In genomic region chr18:44709297-44710117, GRCh38 we compare ENCODE assay signal across 8 cellular contexts. TPM values are rescaled to one million over a fixed set of nuclear protein-coding genes. Genes with fewer than 3 reads are reported as not detected.
A peak's percentile ranks its signal among the peaks of the same experiment; 100 is the strongest.
DNase-seq lines count a peak whose midpoint lies in the region; ATAC-seq and TF ChIP-seq lines count a peak whose summit lies in the region.

No MANE protein-coding gene starts in this region.

- intact Hi-C loops in CD4-positive, alpha-beta T cell (cut with DNase I, micrococcal nuclease): no loop called here
- intact Hi-C loops in dorsolateral prefrontal cortex (cut with DNase I) (no loop called here), CD14-positive monocyte (cut with micrococcal nuclease) (no loop called here)

- no peak for TF ChIP-seq CTCF in CD4-positive, alpha-beta T cell (IDR thresholded peaks at IDR 0.05)
- TF ChIP-seq CTCF in dorsolateral prefrontal cortex (IDR thresholded peaks at IDR 0.05 in 54 of 56, conservative IDR thresholded peaks at IDR 0.05 in 2 of 56; ENCODE audit: low read depth in 1 of 56, partially characterized antibody in 56 of 56) (no peak), CD14-positive monocyte (IDR thresholded peaks at IDR 0.05) (no peak)

- H3K9ac ChIP-seq in rectal smooth muscle tissue (ENCODE audit: low read length): no peak overlapping the region

- ATAC-seq in GM19023 (IDR thresholded peaks at IDR 0.05; ENCODE audit: unreplicated experiment) (peak; percentile 91), HG02798 (IDR thresholded peaks at IDR 0.05; ENCODE audit: poor library complexity, unreplicated experiment) (peak; percentile 93)
- peak; percentile 53 for ATAC-seq in activated CD8-positive, alpha-beta T cell treated with anti-CD3 and anti-CD28 coated beads, Interleukin-2, amount 10 ng/mL, durations not matched to agents 7 days and 5 days
- ATAC-seq in CD4-positive, alpha-beta T cell (ENCODE audit: poor library complexity): no peak

- CTCF ChIA-PET in activated CD8-positive, alpha-beta T cell treated with anti-CD3 and anti-CD28 coated beads, Interleukin-2, amount 10 ng/mL, durations not matched to agents 7 days and 5 days (lab: Charles Lee): interaction anchor here (1.4 kb wide), 1 partner anchor 12 kb away, joined by 4 read pairs; no protein-coding TSS in a partner anchor
- CTCF ChIA-PET in CD4-positive, alpha-beta T cell (lab: Charles Lee): no interaction called here

- no peaks in the 10 kb centered on the region for H3K9me3 Mint-ChIP-seq in activated CD8-positive, alpha-beta T cell treated with anti-CD3 and anti-CD28 coated beads, Interleukin-2, amount 10 ng/mL, durations not matched to agents 7 days and 5 days (ENCODE audit: insufficient read depth)
- H3K9me3 Mint-ChIP-seq in CD4-positive, alpha-beta T cell: no peaks in the 10 kb centered on the region
- peaks cover 0 to 8% (median 0%) of the 10 kb centered on the region in 7 donors for H3K9me3 Mint-ChIP-seq in CD14-positive monocyte

- DNase-seq in activated CD8-positive, alpha-beta T cell treated with anti-CD3 and anti-CD28 coated beads, Interleukin-2, amount 10 ng/mL, durations not matched to agents 7 days and 5 days: no peak
- DNase-seq in SJCRH30: no peak
- DNase-seq in CD4-positive, alpha-beta T cell: no peak
- no peak for DNase-seq in dorsolateral prefrontal cortex
- no peak for DNase-seq in CD14-positive monocyte (ENCODE audit: low spot score)

- H3K27me3 Mint-ChIP-seq in activated CD8-positive, alpha-beta T cell treated with anti-CD3 and anti-CD28 coated beads, Interleukin-2, amount 10 ng/mL, durations not matched to agents 7 days and 5 days (ENCODE audit: low read depth): peaks cover 11% of the 10 kb centered on the region
- H3K27me3 Mint-ChIP-seq in CD4-positive, alpha-beta T cell: no peaks in the 10 kb centered on the region
- H3K27me3 Mint-ChIP-seq in CD14-positive monocyte (ENCODE audit: low read depth in 3 of 3): peaks cover 56 to 80% (median 61%) of the 10 kb centered on the region in 3 donors

- H3K9me3 ChIP-seq in SJCRH30 (replicated peaks): no peaks in the 10 kb centered on the region
- no peaks in the 10 kb centered on the region for H3K9me3 ChIP-seq in CD4-positive, alpha-beta T cell (ENCODE audit: control insufficient read depth, low read length)

- H3K4me3 ChIP-seq in rectal smooth muscle tissue (ENCODE audit: low read length) (no peak overlapping the region), SJCRH30 (no peak overlapping the region), dorsolateral prefrontal cortex (no peak overlapping the region)

- H3K4me3 Mint-ChIP-seq in activated CD8-positive, alpha-beta T cell treated with anti-CD3 and anti-CD28 coated beads, Interleukin-2, amount 10 ng/mL, durations not matched to agents 7 days and 5 days: no peak overlapping the region
- no peak overlapping the region for H3K4me3 Mint-ChIP-seq in CD4-positive, alpha-beta T cell
- peak overlapping the region in 1 of 2 donors; percentile 70 for H3K4me3 Mint-ChIP-seq in CD14-positive monocyte

- H3K36me3 ChIP-seq in rectal smooth muscle tissue (ENCODE audit: control insufficient read depth, insufficient read depth, low read length): no peaks in the 10 kb centered on the region
- H3K36me3 ChIP-seq in SJCRH30: peaks cover 2% of the 10 kb centered on the region; the same call in 1 of the 2 replicates

- no peaks in the 10 kb centered on the region for H3K27me3 ChIP-seq in rectal smooth muscle tissue (ENCODE audit: control insufficient read depth, insufficient read depth, low read length)
- no peaks in the 10 kb centered on the region for H3K27me3 ChIP-seq in SJCRH30
- H3K27me3 ChIP-seq in CD4-positive, alpha-beta T cell (ENCODE audit: control insufficient read depth, insufficient read depth, low read length): no peaks in the 10 kb centered on the region
- no peaks in the 10 kb centered on the region for H3K27me3 ChIP-seq in dorsolateral prefrontal cortex

- H3K36me3 Mint-ChIP-seq in activated CD8-positive, alpha-beta T cell treated with anti-CD3 and anti-CD28 coated beads, Interleukin-2, amount 10 ng/mL, durations not matched to agents 7 days and 5 days (ENCODE audit: low read depth): peaks cover 6% of the 10 kb centered on the region
- no peaks in the 10 kb centered on the region for H3K36me3 Mint-ChIP-seq in CD4-positive, alpha-beta T cell (ENCODE audit: low read depth)
- H3K36me3 Mint-ChIP-seq in CD14-positive monocyte: peaks cover 0 to 4% of the 10 kb centered on the region in 2 donors

- H3K27ac ChIP-seq in rectal smooth muscle tissue (ENCODE audit: low read depth, low read length) (peak overlapping the region; percentile 71), SJCRH30 (no peak overlapping the region), dorsolateral prefrontal cortex (peak overlapping the region in 17 of 59 donors; percentile 3 to 76 (median 38))
- no peak overlapping the region for H3K27ac ChIP-seq in CD4-positive, alpha-beta T cell (ENCODE audit: low read depth, low read length)

- H3K4me1 Mint-ChIP-seq in activated CD8-positive, alpha-beta T cell treated with anti-CD3 and anti-CD28 coated beads, Interleukin-2, amount 10 ng/mL, durations not matched to agents 7 days and 5 days (ENCODE audit: low read depth): peaks cover 26% of the 10 kb centered on the region
- H3K4me1 Mint-ChIP-seq in CD4-positive, alpha-beta T cell (ENCODE audit: low read depth): no peaks in the 10 kb centered on the region
- H3K4me1 Mint-ChIP-seq in CD14-positive monocyte: peaks cover 17% of the 10 kb centered on the region

- H3K4me1 ChIP-seq in rectal smooth muscle tissue (ENCODE audit: control insufficient read depth, insufficient read depth, low read length): peaks cover 16% of the 10 kb centered on the region
- H3K4me1 ChIP-seq in SJCRH30: peaks cover 1% of the 10 kb centered on the region; the same call in 1 of the 2 replicates

- POLR2A ChIA-PET in activated CD8-positive, alpha-beta T cell treated with anti-CD3 and anti-CD28 coated beads, Interleukin-2, amount 10 ng/mL, durations not matched to agents 7 days and 5 days (lab: Charles Lee): no interaction called here
- POLR2A ChIA-PET in CD4-positive, alpha-beta T cell (lab: Charles Lee): no interaction called here

- peak overlapping the region; percentile 21 for H3K27ac Mint-ChIP-seq in activated CD8-positive, alpha-beta T cell treated with anti-CD3 and anti-CD28 coated beads, Interleukin-2, amount 10 ng/mL, durations not matched to agents 7 days and 5 days
- no peak overlapping the region for H3K27ac Mint-ChIP-seq in CD4-positive, alpha-beta T cell
- H3K27ac Mint-ChIP-seq in CD14-positive monocyte: peak overlapping the region in 3 of 7 donors; percentile 12 to 61 (median 27)

RNA-seq across cellular contexts. Expression of gene SETBP1, which starts 28.8 kb away (rescaled TPM):
- 1 to 10 TPM; 7.0 to 8.4 TPM for total RNA-seq in activated CD8-positive, alpha-beta T cell treated with anti-CD3 and anti-CD28 coated beads, Interleukin-2, amount 10 ng/mL, durations not matched to agents 7 days and 5 days
- 10.5 and 11.9 TPM in 2 replicates for total RNA-seq in SJCRH30 (2014; rRNA removed; shearing (Covaris generic))
- total RNA-seq in CD4-positive, alpha-beta T cell: under 1 TPM; 0.25 to 0.41 TPM
- 10 to 100 TPM; 26.2 to 78.3 (median 51.7) TPM for total RNA-seq in dorsolateral prefrontal cortex
- under 1 TPM in 1 of 2 donors, not detected in 1; 0.01 TPM for polyA plus RNA-seq in CD14-positive monocyte
